ENCODE assay signal across 17 cellular contexts in the genomic region with DNA sequence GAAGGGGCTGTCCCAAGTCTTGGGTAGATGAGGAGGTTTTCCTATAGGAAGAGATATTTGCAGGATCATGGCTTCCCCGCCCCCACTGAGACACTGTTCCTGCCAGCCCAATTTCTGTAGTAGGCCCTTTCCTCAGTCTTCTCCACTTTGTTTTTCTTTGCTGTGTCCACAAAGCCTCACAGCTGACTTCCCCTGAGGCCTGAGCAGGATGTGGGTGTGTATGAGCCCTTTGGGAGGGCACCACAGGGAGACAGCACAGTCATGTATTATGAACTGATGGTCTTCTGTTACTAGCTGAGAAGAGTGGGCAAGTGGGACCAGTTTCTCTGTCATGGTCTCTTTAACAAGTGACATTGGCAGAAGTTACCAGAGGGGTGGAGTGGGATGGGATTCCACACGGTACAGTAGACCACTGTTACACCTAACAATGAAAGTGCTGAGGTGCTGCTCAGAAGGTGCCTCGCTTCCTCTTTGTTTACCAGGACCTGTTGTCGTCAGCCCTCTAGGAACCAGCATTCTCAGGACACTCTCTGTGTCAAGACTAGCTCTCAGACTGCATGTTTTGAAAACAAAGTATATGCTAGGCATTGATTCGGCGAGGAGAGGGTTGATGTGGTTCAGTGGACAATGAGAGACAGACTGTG.
DNase-seq lines count a peak whose midpoint lies in the region; ATAC-seq and TF ChIP-seq lines count a peak whose summit lies in the region.
"Had no signal": no experiment of that assay in that cellular context is flagged by ENCODE, and none has a peak within 500 bp of the region (broad histone marks: within the 10 kb centered on the region; RNA-seq: fewer than 3 reads in every experiment).

No MANE protein-coding gene starts in this region.

- WGBS in ovary, 3 donors: 91 to 97% (median 95%) methylated on average over 6 of the region's 6 CpGs

- H3K9me3 Mint-ChIP-seq in activated CD8-positive, alpha-beta T cell treated with anti-CD3 and anti-CD28 coated beads, Interleukin-2, amount 10 ng/mL, durations not matched to agents 7 days and 5 days (ENCODE audit: insufficient read depth): peaks cover 20% of the 10 kb centered on the region

- H3K4me1 Mint-ChIP-seq in activated CD8-positive, alpha-beta T cell treated with anti-CD3 and anti-CD28 coated beads, Interleukin-2, amount 10 ng/mL, durations not matched to agents 7 days and 5 days (ENCODE audit: low read depth): peaks cover 22% of the 10 kb centered on the region

- no peak overlapping the region for H3K4me3 Mint-ChIP-seq in activated CD8-positive, alpha-beta T cell treated with anti-CD3 and anti-CD28 coated beads, Interleukin-2, amount 10 ng/mL, durations not matched to agents 7 days and 5 days
- H3K4me3 Mint-ChIP-seq: CD4-positive, CD25-positive, alpha-beta regulatory T cell; central memory CD8-positive, alpha-beta T cell; nephron progenitor cell had no signal

- no peak for TF ChIP-seq CTCF in ovary (IDR thresholded peaks at IDR 0.05)

- no peaks in the 10 kb centered on the region for H3K9me3 ChIP-seq in ovary

- intact Hi-C loops in ovary (cut with DNase I): loop anchor here in 1 of 4 donors (5.0 kb wide), 1 partner anchor 34 kb away; no protein-coding TSS in a partner anchor

- no peaks in the 10 kb centered on the region for H3K36me3 ChIP-seq in ovary
- H3K36me3 ChIP-seq: WERI-Rb-1 had no signal

- peaks cover 12% of the 10 kb centered on the region for H3K36me3 Mint-ChIP-seq in activated CD8-positive, alpha-beta T cell treated with anti-CD3 and anti-CD28 coated beads, Interleukin-2, amount 10 ng/mL, durations not matched to agents 7 days and 5 days (ENCODE audit: low read depth)

- POLR2A ChIA-PET in activated CD8-positive, alpha-beta T cell treated with anti-CD3 and anti-CD28 coated beads, Interleukin-2, amount 10 ng/mL, durations not matched to agents 7 days and 5 days (lab: Charles Lee): interaction anchor here (0.6 to 0.7 kb wide), 2 partner anchors 112 to 265 kb away, joined by 3 read pairs; no protein-coding TSS in a partner anchor

- no peak for TF ChIP-seq EP300 in ovary (IDR thresholded peaks at IDR 0.05)

- DNase-seq in activated CD8-positive, alpha-beta T cell treated with anti-CD3 and anti-CD28 coated beads, Interleukin-2, amount 10 ng/mL, durations not matched to agents 7 days and 5 days: peak; percentile 52
- no peak for DNase-seq in SIG-M5 (lab: John Stamatoyannopoulos, UW)
- DNase-seq in NCI-H187 treated with DMSO at 0.1 percent for 48 hours (lab: John Stamatoyannopoulos, UW): no peak
- DNase-seq in ovary: no peak
- no peak for DNase-seq in EL
- DNase-seq: activated effector memory CD4-positive, alpha-beta T cell treated with anti-CD3 and anti-CD28 coated beads, Interleukin-2, amount 50 U/mL, for 16 hours; HCEC 1CT; islet precursor cell; NCI-H2171; nephron progenitor cell; WERI-Rb-1 had no signal

- no peak overlapping the region for H3K27ac ChIP-seq in ovary
- H3K27ac ChIP-seq: RWPE1, WERI-Rb-1 had no signal

- H3K27me3 ChIP-seq in ovary: no peaks in the 10 kb centered on the region

- H3K4me1 ChIP-seq in ovary (ENCODE audit: insufficient read depth): no peaks in the 10 kb centered on the region

- TF ChIP-seq POLR2A in ovary (IDR thresholded peaks at IDR 0.05): no peak

- no peak overlapping the region for H3K4me3 ChIP-seq in ovary

- peak overlapping the region; percentile 8 for H3K27ac Mint-ChIP-seq in activated CD8-positive, alpha-beta T cell treated with anti-CD3 and anti-CD28 coated beads, Interleukin-2, amount 10 ng/mL, durations not matched to agents 7 days and 5 days
- H3K27ac Mint-ChIP-seq: CD4-positive, CD25-positive, alpha-beta regulatory T cell; nephron progenitor cell had no signal

- CTCF ChIA-PET in activated CD8-positive, alpha-beta T cell treated with anti-CD3 and anti-CD28 coated beads, Interleukin-2, amount 10 ng/mL, durations not matched to agents 7 days and 5 days (lab: Charles Lee): interaction anchor here (0.7 to 2.4 kb wide), 4 partner anchors 9 to 18 kb away, joined by 3 to 6 read pairs (median 3); no protein-coding TSS in a partner anchor

- peak; percentile 78 for ATAC-seq in GM18502 (IDR thresholded peaks at IDR 0.05; ENCODE audit: poor library complexity, unreplicated experiment)
- peak; percentile 84 for ATAC-seq in GM21423 (IDR thresholded peaks at IDR 0.05; ENCODE audit: unreplicated experiment)
- peak; percentile 86 for ATAC-seq in HG03135 (IDR thresholded peaks at IDR 0.05; ENCODE audit: unreplicated experiment)
- ATAC-seq in activated CD8-positive, alpha-beta T cell treated with anti-CD3 and anti-CD28 coated beads, Interleukin-2, amount 10 ng/mL, durations not matched to agents 7 days and 5 days: peak; percentile 77

- H3K27me3 Mint-ChIP-seq in activated CD8-positive, alpha-beta T cell treated with anti-CD3 and anti-CD28 coated beads, Interleukin-2, amount 10 ng/mL, durations not matched to agents 7 days and 5 days (ENCODE audit: low read depth): no peaks in the 10 kb centered on the region
- H3K27me3 Mint-ChIP-seq: CD4-positive, CD25-positive, alpha-beta regulatory T cell; central memory CD8-positive, alpha-beta T cell had no signal
